In genomic region chr6:168195712-168196111, GRCh38 we compare ENCODE assay signal across 21 cellular contexts.
"Had no signal": no experiment of that assay in that cellular context is flagged by ENCODE, and none has a peak within 500 bp of the region (broad histone marks: within the 10 kb centered on the region; RNA-seq: fewer than 3 reads in every experiment).

No MANE protein-coding gene starts in this region.

- H3K4me3 ChIP-seq: gastroesophageal sphincter, heart left ventricle, mucosa of descending colon, SK-N-MC had no signal

- H3K27ac Mint-ChIP-seq: activated CD4-positive, alpha-beta T cell treated with anti-CD3 and anti-CD28 coated beads, Interleukin-2, amount 10 ng/mL, durations not matched to agents 24 days and 14 days; activated naive CD8-positive, alpha-beta T cell treated with anti-CD3 and anti-CD28 coated beads, Interleukin-2, amount 10 ng/mL, durations not matched to agents 7 days and 5 days; activated T-helper 17 cell treated with anti-CD3 and anti-CD28 coated beads, Interleukin-2, amount 50 U/mL, for 72 hours; memory B cell; T-cell had no signal

- H3K27ac ChIP-seq: gastroesophageal sphincter, heart left ventricle, neutrophil, SK-N-MC had no signal

- H3K9me3 Mint-ChIP-seq: activated CD4-positive, alpha-beta T cell treated with anti-CD3 and anti-CD28 coated beads, Interleukin-2, amount 10 ng/mL, durations not matched to agents 24 days and 14 days; activated naive CD8-positive, alpha-beta T cell treated with anti-CD3 and anti-CD28 coated beads, Interleukin-2, amount 10 ng/mL, durations not matched to agents 7 days and 5 days; activated T-helper 17 cell treated with anti-CD3 and anti-CD28 coated beads, Interleukin-2, amount 50 U/mL, for 72 hours; memory B cell; T-cell had no signal

- DNase-seq: activated CD4-positive, alpha-beta T cell treated with anti-CD3 and anti-CD28 coated beads, Interleukin-2, amount 10 ng/mL, durations not matched to agents 24 days and 14 days; activated CD4-positive, CD25-positive, alpha-beta regulatory T cell; activated naive CD4-positive, alpha-beta T cell; activated naive CD8-positive, alpha-beta T cell treated with anti-CD3 and anti-CD28 coated beads, Interleukin-2, amount 10 ng/mL, durations not matched to agents 7 days and 5 days; central memory CD4-positive, alpha-beta T cell; effector CD4-positive, alpha-beta T cell; left ventricle myocardium superior; naive B cell; stimulated activated CD4-positive, alpha-beta T cell treated with anti-CD3 and anti-CD28 coated beads, Interleukin-2, amount 100 ng/mL, for 24 hours; stimulated activated naive CD4-positive, alpha-beta T cell treated with Interleukin-2 at 50 U/mL for 16 hours; substantia nigra; T-cell; trophoblast cell had no signal

- H3K27me3 Mint-ChIP-seq: activated CD4-positive, alpha-beta T cell treated with anti-CD3 and anti-CD28 coated beads, Interleukin-2, amount 10 ng/mL, durations not matched to agents 24 days and 14 days; activated naive CD8-positive, alpha-beta T cell treated with anti-CD3 and anti-CD28 coated beads, Interleukin-2, amount 10 ng/mL, durations not matched to agents 7 days and 5 days; brain had no signal

- ATAC-seq: activated T-helper 17 cell treated with anti-CD3 and anti-CD28 coated beads, Interleukin-2, amount 50 U/mL, for 72 hours; gastroesophageal sphincter; heart left ventricle; left ventricle myocardium superior had no signal

- H3K36me3 Mint-ChIP-seq: activated naive CD8-positive, alpha-beta T cell treated with anti-CD3 and anti-CD28 coated beads, Interleukin-2, amount 10 ng/mL, durations not matched to agents 7 days and 5 days; brain; memory B cell; naive B cell; T-cell had no signal

- H3K4me3 Mint-ChIP-seq: activated CD4-positive, alpha-beta T cell treated with anti-CD3 and anti-CD28 coated beads, Interleukin-2, amount 10 ng/mL, durations not matched to agents 24 days and 14 days; activated naive CD8-positive, alpha-beta T cell treated with anti-CD3 and anti-CD28 coated beads, Interleukin-2, amount 10 ng/mL, durations not matched to agents 7 days and 5 days; activated T-helper 17 cell treated with anti-CD3 and anti-CD28 coated beads, Interleukin-2, amount 50 U/mL, for 72 hours; brain; memory B cell; naive B cell; T-cell had no signal

- H3K4me1 Mint-ChIP-seq: activated CD4-positive, alpha-beta T cell treated with anti-CD3 and anti-CD28 coated beads, Interleukin-2, amount 10 ng/mL, durations not matched to agents 24 days and 14 days; activated naive CD8-positive, alpha-beta T cell treated with anti-CD3 and anti-CD28 coated beads, Interleukin-2, amount 10 ng/mL, durations not matched to agents 7 days and 5 days; memory B cell; naive B cell; T-cell had no signal
